8 cellular contexts compared by ENCODE assay signal in genomic region chr17:42609182-42609813, GRCh38. TPM values are rescaled to one million over a fixed set of nuclear protein-coding genes. Genes with fewer than 3 reads are reported as not detected.
DNase-seq lines count a peak whose midpoint lies in the region; ATAC-seq and TF ChIP-seq lines count a peak whose summit lies in the region.

Gene RETREG3, minus strand, starts transcription at chr17:42609374. Its CDS starts 50 bp downstream, at chr17:42609324.
Gene TUBG1, plus strand, starts transcription at chr17:42609683. Its CDS starts 55 bp downstream, at chr17:42609738.

- no peaks in the 10 kb centered on the region for H3K27me3 ChIP-seq in BLaER1 treated with 17β-estradiol and CSF1 and Interleukin-3, amounts not matched to agents 10 nM and 100 nM
- no peaks in the 10 kb centered on the region for H3K27me3 ChIP-seq in colonic mucosa

- peaks cover 23 to 44% (median 33%) of the 10 kb centered on the region in 11 experiments for H3K36me3 ChIP-seq in BLaER1 treated with 17β-estradiol and CSF1 and Interleukin-3, amounts not matched to agents 10 nM and 100 nM
- H3K36me3 ChIP-seq in colonic mucosa: peaks cover 5% of the 10 kb centered on the region

- peaks cover 30 to 45% (median 39%) of the 10 kb centered on the region in 10 experiments for H3K4me1 ChIP-seq in BLaER1 treated with 17β-estradiol and CSF1 and Interleukin-3, amounts not matched to agents 10 nM and 100 nM
- H3K4me1 ChIP-seq in colonic mucosa: peaks cover 9% of the 10 kb centered on the region

- H3K4me3 ChIP-seq in BLaER1 treated with 17β-estradiol and CSF1 and Interleukin-3, amounts not matched to agents 10 nM and 100 nM: peak within 1 kb of the TSS; percentile 79 to 96 (median 86)
- H3K4me3 ChIP-seq in colonic mucosa: peak within 1 kb of the TSS; percentile 82

- H3K4me1 Mint-ChIP-seq in activated CD4-positive, alpha-beta T cell treated with anti-CD3 and anti-CD28 coated beads, Interleukin-2, amount 10 ng/mL, durations not matched to agents 24 days and 14 days: peaks cover 30% of the 10 kb centered on the region

- peaks cover 25 to 44% (median 39%) of the 10 kb centered on the region in 11 experiments; a peak in 18 of 22 replicates for H4K20me1 ChIP-seq in BLaER1 treated with 17β-estradiol and CSF1 and Interleukin-3, amounts not matched to agents 10 nM and 100 nM

- DNase-seq in NCI-H526 treated with DMSO at 0.1 percent for 48 hours (lab: John Stamatoyannopoulos, UW): peak; percentile 98
- DNase-seq in activated CD4-positive, alpha-beta T cell treated with anti-CD3 and anti-CD28 coated beads, Interleukin-2, amount 10 ng/mL, durations not matched to agents 24 days and 14 days: peak; percentile 100
- DNase-seq in colonic mucosa: peak; percentile 99
- peak; percentile 99 for DNase-seq in kidney tubule cell (ENCODE audit: low spot score)
- peak; percentile 94 to 99 (median 98) for DNase-seq in stimulated activated CD4-positive, alpha-beta T cell treated with anti-CD3 and anti-CD28 coated beads, Interleukin-1b, Interleukin-23, amount 100 ng/mL, for 24 hours (ENCODE audit: low read depth in 4 of 4, low spot score in 1 of 4)

- peak within 1 kb of the TSS; percentile 87 to 96 (median 92) for H3K4me2 ChIP-seq in BLaER1 treated with 17β-estradiol and CSF1 and Interleukin-3, amounts not matched to agents 10 nM and 100 nM

- intact Hi-C loops in activated CD4-positive, alpha-beta T cell treated with anti-CD3 and anti-CD28 coated beads, Interleukin-2, amount 10 ng/mL, durations not matched to agents 24 days and 14 days (cut with micrococcal nuclease): loop anchor here (1.0 to 10.0 kb wide), 5 partner anchors 32 to 215 kb away; partner anchors contain the start of genes BECN1, COASY, PSMC3IP and RAMP2
- intact Hi-C loops in colonic mucosa (cut with DNase I): loop anchor here (5.0 kb wide), 1 partner anchor 63 kb away; no protein-coding TSS in a partner anchor

- ATAC-seq in GM19324 (IDR thresholded peaks at IDR 0.05; ENCODE audit: low FRiP score, unreplicated experiment) (peak; percentile 95), HG03469 (IDR thresholded peaks at IDR 0.05; ENCODE audit: unreplicated experiment) (peak; percentile 74)

- peaks cover 32% of the 10 kb centered on the region for H3K36me3 Mint-ChIP-seq in activated CD4-positive, alpha-beta T cell treated with anti-CD3 and anti-CD28 coated beads, Interleukin-2, amount 10 ng/mL, durations not matched to agents 24 days and 14 days (ENCODE audit: low read depth)

- no peaks in the 10 kb centered on the region for H3K27me3 Mint-ChIP-seq in activated CD4-positive, alpha-beta T cell treated with anti-CD3 and anti-CD28 coated beads, Interleukin-2, amount 10 ng/mL, durations not matched to agents 24 days and 14 days

- peak within 1 kb of the TSS; percentile 80 to 94 (median 87) for H3K27ac ChIP-seq in BLaER1 treated with 17β-estradiol and CSF1 and Interleukin-3, amounts not matched to agents 10 nM and 100 nM
- peak within 1 kb of the TSS; percentile 95 for H3K27ac ChIP-seq in colonic mucosa

- peak within 1 kb of the TSS; percentile 84 to 95 (median 90) for H3K9ac ChIP-seq in BLaER1 treated with 17β-estradiol and CSF1 and Interleukin-3, amounts not matched to agents 10 nM and 100 nM
- H3K9ac ChIP-seq in colonic mucosa (ENCODE audit: low read depth in 2 of 2, low read length in 2 of 2): peak within 1 kb of the TSS; percentile 93 to 98

- H3K9me3 ChIP-seq in BLaER1 treated with 17β-estradiol and CSF1 and Interleukin-3, amounts not matched to agents 10 nM and 100 nM (replicated peaks in 1 of 11): no peaks in the 10 kb centered on the region
- no peaks in the 10 kb centered on the region for H3K9me3 ChIP-seq in colonic mucosa

- no peaks in the 10 kb centered on the region for H3K9me3 Mint-ChIP-seq in activated CD4-positive, alpha-beta T cell treated with anti-CD3 and anti-CD28 coated beads, Interleukin-2, amount 10 ng/mL, durations not matched to agents 24 days and 14 days

- no peak for TF ChIP-seq CTCF in colonic mucosa (IDR thresholded peaks at IDR 0.05)

- peak within 1 kb of the TSS; percentile 94 for H3K27ac Mint-ChIP-seq in activated CD4-positive, alpha-beta T cell treated with anti-CD3 and anti-CD28 coated beads, Interleukin-2, amount 10 ng/mL, durations not matched to agents 24 days and 14 days

- peak within 1 kb of the TSS; percentile 99 for H3K4me3 Mint-ChIP-seq in activated CD4-positive, alpha-beta T cell treated with anti-CD3 and anti-CD28 coated beads, Interleukin-2, amount 10 ng/mL, durations not matched to agents 24 days and 14 days

RNA-seq across cellular contexts. Expression of gene RETREG3, which starts in this region (rescaled TPM):
- 35.8 and 38.3 TPM in 2 replicates for total RNA-seq in activated CD4-positive, alpha-beta T cell treated with anti-CD3 and anti-CD28 coated beads, Interleukin-2, amount 10 ng/mL, durations not matched to agents 24 days and 14 days
- 10 to 100 TPM; 49.2 to 60.3 TPM for total RNA-seq in colonic mucosa

RNA-seq across cellular contexts. Expression of gene TUBG1, which starts in this region (rescaled TPM):
- 99.9 and 100 TPM in 2 replicates for total RNA-seq in activated CD4-positive, alpha-beta T cell treated with anti-CD3 and anti-CD28 coated beads, Interleukin-2, amount 10 ng/mL, durations not matched to agents 24 days and 14 days
- 10 to 100 TPM; 32.3 to 86.9 TPM for total RNA-seq in colonic mucosa

Comparison
In these comparisons a context has a peak if more than half of its experiments do, and no peak if none do; other contexts are left out.
1. Peak in every context shown above with its lines: DNase-seq, ATAC-seq, H3K4me3 ChIP-seq and H3K27ac ChIP-seq.